1 cellular context compared by ENCODE assay signal in the genomic region with DNA sequence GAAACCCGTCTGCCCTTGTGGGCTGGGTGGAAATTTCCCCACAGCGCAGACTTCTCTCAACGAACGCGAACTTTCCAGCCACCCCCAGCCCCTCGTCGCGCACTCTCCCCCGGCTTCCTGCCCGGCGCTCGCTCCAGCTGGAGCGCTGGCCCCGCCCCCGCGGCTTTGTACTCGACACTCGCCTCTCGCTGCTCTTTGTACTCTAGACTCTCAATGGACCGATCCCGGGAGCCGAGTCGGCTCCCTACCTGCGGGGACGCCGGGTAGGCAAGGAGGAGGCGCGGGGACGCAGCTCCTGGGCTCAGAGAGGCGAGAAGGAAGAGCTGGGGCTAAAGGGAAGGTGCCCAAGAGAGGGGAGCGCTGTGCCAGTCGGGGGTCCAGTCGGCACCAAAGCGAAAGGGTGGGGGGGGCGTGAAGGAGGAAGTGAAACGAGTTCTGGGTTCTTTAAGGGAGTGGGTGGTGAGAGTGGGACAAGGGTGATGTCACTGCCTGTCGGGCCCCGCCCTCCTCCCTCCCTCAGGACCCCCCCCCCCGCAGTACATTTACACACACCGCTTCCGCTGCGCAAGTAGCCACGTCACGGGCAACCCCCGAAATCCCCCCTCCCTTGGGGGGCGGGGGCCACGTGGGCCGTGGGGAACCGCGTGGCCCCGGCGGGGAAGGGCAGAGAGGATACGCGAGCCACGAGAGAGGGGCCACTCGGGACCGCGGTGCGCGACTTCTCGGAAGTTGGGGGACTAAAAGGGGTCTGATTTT.
A peak's percentile ranks its signal among the peaks of the same experiment; 100 is the strongest.
TF ChIP-seq lines count a peak whose summit lies in the region.

No MANE protein-coding gene starts in this region.

TF ChIP-seq in HepG2, 621 proteins besides CTCF, POLR2A, EP300 and RAD21 (continued from another document and continues in another):
- no peak for TF ChIP-seq GLI4 (CRISPR knock-in tag; IDR thresholded peaks at IDR 0.05; ENCODE audit: borderline replicate concordance)
- TF ChIP-seq ZSCAN25 (CRISPR knock-in tag; IDR thresholded peaks at IDR 0.05), result peak; percentile 37; the same call in 1 of the 2 replicates
- TF ChIP-seq, protein P1, sequence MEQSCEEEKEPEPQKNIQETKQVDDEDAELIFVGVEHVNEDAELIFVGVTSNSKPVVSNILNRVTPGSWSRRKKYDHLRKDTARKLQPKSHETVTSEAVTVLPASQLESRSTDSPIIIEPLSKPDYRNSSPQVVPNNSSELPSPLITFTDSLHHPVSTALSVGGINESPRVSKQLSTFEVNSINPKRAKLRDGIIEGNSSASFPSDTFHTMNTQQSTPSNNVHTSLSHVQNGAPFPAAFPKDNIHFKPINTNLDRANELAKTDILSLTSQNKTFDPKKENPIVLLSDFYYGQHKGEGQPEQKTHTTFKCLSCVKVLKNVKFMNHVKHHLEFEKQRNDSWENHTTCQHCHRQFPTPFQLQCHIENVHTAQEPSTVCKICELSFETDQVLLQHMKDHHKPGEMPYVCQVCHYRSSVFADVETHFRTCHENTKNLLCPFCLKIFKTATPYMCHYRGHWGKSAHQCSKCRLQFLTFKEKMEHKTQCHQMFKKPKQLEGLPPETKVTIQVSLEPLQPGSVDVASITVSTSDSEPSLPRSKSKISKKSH (CRISPR knock-in tag; IDR thresholded peaks at IDR 0.05; ENCODE audit: borderline replicate concordance), result no peak
- TF ChIP-seq BHLHE40 (IDR thresholded peaks at IDR 0.05; ENCODE audit: low read length), result no peak
- TF ChIP-seq RFX5 (IDR thresholded peaks at IDR 0.05; ENCODE audit: low read depth, low read length), result no peak
- TF ChIP-seq, protein P2, sequence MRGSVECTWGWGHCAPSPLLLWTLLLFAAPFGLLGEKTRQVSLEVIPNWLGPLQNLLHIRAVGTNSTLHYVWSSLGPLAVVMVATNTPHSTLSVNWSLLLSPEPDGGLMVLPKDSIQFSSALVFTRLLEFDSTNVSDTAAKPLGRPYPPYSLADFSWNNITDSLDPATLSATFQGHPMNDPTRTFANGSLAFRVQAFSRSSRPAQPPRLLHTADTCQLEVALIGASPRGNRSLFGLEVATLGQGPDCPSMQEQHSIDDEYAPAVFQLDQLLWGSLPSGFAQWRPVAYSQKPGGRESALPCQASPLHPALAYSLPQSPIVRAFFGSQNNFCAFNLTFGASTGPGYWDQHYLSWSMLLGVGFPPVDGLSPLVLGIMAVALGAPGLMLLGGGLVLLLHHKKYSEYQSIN (CRISPR knock-in tag; IDR thresholded peaks at IDR 0.05; ENCODE audit: borderline replicate concordance), result no peak
- TF ChIP-seq ZNF761 (CRISPR knock-in tag; conservative IDR thresholded peaks at IDR 0.05), result peak; percentile 82
- no peak for TF ChIP-seq ZNF616 (CRISPR knock-in tag; IDR thresholded peaks at IDR 0.05; ENCODE audit: low read depth)
- TF ChIP-seq MZF1 (CRISPR knock-in tag; IDR thresholded peaks at IDR 0.05; ENCODE audit: borderline replicate concordance), result 0 out of 2 replicates have a peak, but pooled peaks have one; percentile 21
- TF ChIP-seq, protein P3, sequence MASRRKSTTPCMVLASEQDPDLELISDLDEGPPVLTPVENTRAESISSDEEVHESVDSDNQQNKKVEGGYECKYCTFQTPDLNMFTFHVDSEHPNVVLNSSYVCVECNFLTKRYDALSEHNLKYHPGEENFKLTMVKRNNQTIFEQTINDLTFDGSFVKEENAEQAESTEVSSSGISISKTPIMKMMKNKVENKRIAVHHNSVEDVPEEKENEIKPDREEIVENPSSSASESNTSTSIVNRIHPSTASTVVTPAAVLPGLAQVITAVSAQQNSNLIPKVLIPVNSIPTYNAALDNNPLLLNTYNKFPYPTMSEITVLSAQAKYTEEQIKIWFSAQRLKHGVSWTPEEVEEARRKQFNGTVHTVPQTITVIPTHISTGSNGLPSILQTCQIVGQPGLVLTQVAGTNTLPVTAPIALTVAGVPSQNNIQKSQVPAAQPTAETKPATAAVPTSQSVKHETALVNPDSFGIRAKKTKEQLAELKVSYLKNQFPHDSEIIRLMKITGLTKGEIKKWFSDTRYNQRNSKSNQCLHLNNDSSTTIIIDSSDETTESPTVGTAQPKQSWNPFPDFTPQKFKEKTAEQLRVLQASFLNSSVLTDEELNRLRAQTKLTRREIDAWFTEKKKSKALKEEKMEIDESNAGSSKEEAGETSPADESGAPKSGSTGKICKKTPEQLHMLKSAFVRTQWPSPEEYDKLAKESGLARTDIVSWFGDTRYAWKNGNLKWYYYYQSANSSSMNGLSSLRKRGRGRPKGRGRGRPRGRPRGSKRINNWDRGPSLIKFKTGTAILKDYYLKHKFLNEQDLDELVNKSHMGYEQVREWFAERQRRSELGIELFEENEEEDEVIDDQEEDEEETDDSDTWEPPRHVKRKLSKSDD (CRISPR knock-in tag; IDR thresholded peaks at IDR 0.05; ENCODE audit: low read depth), result peak; percentile 58; the same call in 1 of the 2 replicates
- TF ChIP-seq, protein P4, sequence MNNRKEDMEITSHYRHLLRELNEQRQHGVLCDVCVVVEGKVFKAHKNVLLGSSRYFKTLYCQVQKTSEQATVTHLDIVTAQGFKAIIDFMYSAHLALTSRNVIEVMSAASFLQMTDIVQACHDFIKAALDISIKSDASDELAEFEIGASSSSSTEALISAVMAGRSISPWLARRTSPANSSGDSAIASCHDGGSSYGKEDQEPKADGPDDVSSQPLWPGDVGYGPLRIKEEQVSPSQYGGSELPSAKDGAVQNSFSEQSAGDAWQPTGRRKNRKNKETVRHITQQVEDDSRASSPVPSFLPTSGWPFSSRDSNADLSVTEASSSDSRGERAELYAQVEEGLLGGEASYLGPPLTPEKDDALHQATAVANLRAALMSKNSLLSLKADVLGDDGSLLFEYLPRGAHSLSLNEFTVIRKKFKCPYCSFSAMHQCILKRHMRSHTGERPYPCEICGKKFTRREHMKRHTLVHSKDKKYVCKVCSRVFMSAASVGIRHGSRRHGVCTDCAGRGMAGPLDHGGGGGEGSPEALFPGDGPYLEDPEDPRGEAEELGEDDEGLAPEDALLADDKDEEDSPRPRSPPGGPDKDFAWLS (CRISPR knock-in tag; IDR thresholded peaks at IDR 0.05; ENCODE audit: borderline replicate concordance), result no peak
- TF ChIP-seq, protein P5, sequence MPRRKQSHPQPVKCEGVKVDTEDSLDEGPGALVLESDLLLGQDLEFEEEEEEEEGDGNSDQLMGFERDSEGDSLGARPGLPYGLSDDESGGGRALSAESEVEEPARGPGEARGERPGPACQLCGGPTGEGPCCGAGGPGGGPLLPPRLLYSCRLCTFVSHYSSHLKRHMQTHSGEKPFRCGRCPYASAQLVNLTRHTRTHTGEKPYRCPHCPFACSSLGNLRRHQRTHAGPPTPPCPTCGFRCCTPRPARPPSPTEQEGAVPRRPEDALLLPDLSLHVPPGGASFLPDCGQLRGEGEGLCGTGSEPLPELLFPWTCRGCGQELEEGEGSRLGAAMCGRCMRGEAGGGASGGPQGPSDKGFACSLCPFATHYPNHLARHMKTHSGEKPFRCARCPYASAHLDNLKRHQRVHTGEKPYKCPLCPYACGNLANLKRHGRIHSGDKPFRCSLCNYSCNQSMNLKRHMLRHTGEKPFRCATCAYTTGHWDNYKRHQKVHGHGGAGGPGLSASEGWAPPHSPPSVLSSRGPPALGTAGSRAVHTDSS (CRISPR knock-in tag; conservative IDR thresholded peaks at IDR 0.05), result no peak
- TF ChIP-seq, protein P6, sequence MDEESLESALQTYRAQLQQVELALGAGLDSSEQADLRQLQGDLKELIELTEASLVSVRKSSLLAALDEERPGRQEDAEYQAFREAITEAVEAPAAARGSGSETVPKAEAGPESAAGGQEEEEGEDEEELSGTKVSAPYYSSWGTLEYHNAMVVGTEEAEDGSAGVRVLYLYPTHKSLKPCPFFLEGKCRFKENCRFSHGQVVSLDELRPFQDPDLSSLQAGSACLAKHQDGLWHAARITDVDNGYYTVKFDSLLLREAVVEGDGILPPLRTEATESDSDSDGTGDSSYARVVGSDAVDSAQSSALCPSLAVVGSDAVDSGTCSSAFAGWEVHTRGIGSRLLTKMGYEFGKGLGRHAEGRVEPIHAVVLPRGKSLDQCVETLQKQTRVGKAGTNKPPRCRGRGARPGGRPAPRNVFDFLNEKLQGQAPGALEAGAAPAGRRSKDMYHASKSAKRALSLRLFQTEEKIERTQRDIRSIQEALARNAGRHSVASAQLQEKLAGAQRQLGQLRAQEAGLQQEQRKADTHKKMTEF (CRISPR knock-in tag; IDR thresholded peaks at IDR 0.05), result peak; percentile 67
- TF ChIP-seq ZNF124 (CRISPR knock-in tag; IDR thresholded peaks at IDR 0.05), result no peak; the same call in 1 of the 2 replicates
- TF ChIP-seq, protein P7, sequence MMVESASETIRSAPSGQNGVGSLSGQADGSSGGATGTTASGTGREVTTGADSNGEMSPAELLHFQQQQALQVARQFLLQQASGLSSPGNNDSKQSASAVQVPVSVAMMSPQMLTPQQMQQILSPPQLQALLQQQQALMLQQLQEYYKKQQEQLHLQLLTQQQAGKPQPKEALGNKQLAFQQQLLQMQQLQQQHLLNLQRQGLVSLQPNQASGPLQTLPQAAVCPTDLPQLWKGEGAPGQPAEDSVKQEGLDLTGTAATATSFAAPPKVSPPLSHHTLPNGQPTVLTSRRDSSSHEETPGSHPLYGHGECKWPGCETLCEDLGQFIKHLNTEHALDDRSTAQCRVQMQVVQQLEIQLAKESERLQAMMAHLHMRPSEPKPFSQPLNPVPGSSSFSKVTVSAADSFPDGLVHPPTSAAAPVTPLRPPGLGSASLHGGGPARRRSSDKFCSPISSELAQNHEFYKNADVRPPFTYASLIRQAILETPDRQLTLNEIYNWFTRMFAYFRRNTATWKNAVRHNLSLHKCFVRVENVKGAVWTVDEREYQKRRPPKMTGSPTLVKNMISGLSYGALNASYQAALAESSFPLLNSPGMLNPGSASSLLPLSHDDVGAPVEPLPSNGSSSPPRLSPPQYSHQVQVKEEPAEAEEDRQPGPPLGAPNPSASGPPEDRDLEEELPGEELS (CRISPR knock-in tag; IDR thresholded peaks at IDR 0.05), result no peak; the same call in 1 of the 2 replicates
- TF ChIP-seq TCF12 (IDR thresholded peaks at IDR 0.05), result no peak
- no peak for TF ChIP-seq TCF12 (CRISPR knock-in tag; IDR thresholded peaks at IDR 0.05)
- TF ChIP-seq, protein P8, sequence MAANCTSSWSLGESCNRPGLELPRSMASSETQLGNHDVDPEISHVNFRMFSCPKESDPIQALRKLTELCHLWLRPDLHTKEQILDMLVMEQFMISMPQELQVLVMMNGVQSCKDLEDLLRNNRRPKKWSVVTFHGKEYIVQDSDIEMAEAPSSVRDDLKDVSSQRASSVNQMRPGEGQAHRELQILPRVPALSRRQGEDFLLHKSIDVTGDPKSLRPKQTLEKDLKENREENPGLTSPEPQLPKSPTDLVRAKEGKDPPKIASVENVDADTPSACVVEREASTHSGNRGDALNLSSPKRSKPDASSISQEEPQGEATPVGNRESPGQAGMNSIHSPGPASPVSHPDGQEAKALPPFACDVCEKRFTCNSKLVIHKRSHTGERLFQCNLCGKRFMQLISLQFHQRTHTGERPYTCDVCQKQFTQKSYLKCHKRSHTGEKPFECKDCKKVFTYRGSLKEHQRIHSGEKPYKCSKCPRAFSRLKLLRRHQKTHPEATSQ (CRISPR knock-in tag; IDR thresholded peaks at IDR 0.05; ENCODE audit: borderline replicate concordance), result no peak
- TF ChIP-seq, protein P9, sequence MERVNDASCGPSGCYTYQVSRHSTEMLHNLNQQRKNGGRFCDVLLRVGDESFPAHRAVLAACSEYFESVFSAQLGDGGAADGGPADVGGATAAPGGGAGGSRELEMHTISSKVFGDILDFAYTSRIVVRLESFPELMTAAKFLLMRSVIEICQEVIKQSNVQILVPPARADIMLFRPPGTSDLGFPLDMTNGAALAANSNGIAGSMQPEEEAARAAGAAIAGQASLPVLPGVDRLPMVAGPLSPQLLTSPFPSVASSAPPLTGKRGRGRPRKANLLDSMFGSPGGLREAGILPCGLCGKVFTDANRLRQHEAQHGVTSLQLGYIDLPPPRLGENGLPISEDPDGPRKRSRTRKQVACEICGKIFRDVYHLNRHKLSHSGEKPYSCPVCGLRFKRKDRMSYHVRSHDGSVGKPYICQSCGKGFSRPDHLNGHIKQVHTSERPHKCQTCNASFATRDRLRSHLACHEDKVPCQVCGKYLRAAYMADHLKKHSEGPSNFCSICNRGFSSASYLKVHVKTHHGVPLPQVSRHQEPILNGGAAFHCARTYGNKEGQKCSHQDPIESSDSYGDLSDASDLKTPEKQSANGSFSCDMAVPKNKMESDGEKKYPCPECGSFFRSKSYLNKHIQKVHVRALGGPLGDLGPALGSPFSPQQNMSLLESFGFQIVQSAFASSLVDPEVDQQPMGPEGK (CRISPR knock-in tag; IDR thresholded peaks at IDR 0.05), result peak; percentile 86
- TF ChIP-seq, protein P10, sequence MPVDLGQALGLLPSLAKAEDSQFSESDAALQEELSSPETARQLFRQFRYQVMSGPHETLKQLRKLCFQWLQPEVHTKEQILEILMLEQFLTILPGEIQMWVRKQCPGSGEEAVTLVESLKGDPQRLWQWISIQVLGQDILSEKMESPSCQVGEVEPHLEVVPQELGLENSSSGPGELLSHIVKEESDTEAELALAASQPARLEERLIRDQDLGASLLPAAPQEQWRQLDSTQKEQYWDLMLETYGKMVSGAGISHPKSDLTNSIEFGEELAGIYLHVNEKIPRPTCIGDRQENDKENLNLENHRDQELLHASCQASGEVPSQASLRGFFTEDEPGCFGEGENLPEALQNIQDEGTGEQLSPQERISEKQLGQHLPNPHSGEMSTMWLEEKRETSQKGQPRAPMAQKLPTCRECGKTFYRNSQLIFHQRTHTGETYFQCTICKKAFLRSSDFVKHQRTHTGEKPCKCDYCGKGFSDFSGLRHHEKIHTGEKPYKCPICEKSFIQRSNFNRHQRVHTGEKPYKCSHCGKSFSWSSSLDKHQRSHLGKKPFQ (CRISPR knock-in tag; IDR thresholded peaks at IDR 0.05; ENCODE audit: insufficient replicate concordance), result peak; percentile 33
- peak; percentile 47; the same call in 2 of the 3 replicates for TF ChIP-seq MXI1 (IDR thresholded peaks at IDR 0.05; ENCODE audit: borderline replicate concordance, low read depth, low read length)
- no peak for TF ChIP-seq TRIM24 (CRISPR knock-in tag; IDR thresholded peaks at IDR 0.05)
- TF ChIP-seq ATF7 (IDR thresholded peaks at IDR 0.05), result no peak
- TF ChIP-seq ATF7 (CRISPR knock-in tag; IDR thresholded peaks at IDR 0.05), result peak; percentile 94
- TF ChIP-seq, protein P11, sequence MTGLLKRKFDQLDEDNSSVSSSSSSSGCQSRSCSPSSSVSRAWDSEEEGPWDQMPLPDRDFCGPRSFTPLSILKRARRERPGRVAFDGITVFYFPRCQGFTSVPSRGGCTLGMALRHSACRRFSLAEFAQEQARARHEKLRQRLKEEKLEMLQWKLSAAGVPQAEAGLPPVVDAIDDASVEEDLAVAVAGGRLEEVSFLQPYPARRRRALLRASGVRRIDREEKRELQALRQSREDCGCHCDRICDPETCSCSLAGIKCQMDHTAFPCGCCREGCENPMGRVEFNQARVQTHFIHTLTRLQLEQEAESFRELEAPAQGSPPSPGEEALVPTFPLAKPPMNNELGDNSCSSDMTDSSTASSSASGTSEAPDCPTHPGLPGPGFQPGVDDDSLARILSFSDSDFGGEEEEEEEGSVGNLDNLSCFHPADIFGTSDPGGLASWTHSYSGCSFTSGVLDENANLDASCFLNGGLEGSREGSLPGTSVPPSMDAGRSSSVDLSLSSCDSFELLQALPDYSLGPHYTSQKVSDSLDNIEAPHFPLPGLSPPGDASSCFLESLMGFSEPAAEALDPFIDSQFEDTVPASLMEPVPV (CRISPR knock-in tag; IDR thresholded peaks at IDR 0.05), result no peak
- TF ChIP-seq SRF (IDR thresholded peaks at IDR 0.05; ENCODE audit: low read depth, low read length), result no peak
- TF ChIP-seq SP1 (IDR thresholded peaks at IDR 0.05), result no peak
- peak; percentile 37; the same call in 1 of the 2 replicates for TF ChIP-seq SP1 (CRISPR knock-in tag; IDR thresholded peaks at IDR 0.05)
- TF ChIP-seq RBM39 (IDR thresholded peaks at IDR 0.05; ENCODE audit: low read depth, low read length, poor library complexity, severe bottlenecking), result no peak
- no peak for TF ChIP-seq SNRNP70 (IDR thresholded peaks at IDR 0.05; ENCODE audit: low read depth, low read length)
